8 cellular contexts compared by ENCODE assay signal in genomic region chr1:201309420-201309819, GRCh38. TPM values are rescaled to one million over a fixed set of nuclear protein-coding genes. Genes with fewer than 3 reads are reported as not detected.
DNase-seq lines count a peak whose midpoint lies in the region; ATAC-seq and TF ChIP-seq lines count a peak whose summit lies in the region.

No MANE protein-coding gene starts in this region.

- WGBS in neuronal stem cell (ENCODE audit: extremely low coverage in 2 of 2, insufficient read length in 2 of 2, insufficient replicate concordance in 1 of 2), 2 donors, result no CpG with 5 or more reads among the region's 9 CpGs

- no peaks in the 10 kb centered on the region for H3K36me3 ChIP-seq in OCI-LY1 (ENCODE audit: insufficient read depth, low read length)
- H3K36me3 ChIP-seq in neuronal stem cell (replicated peaks in 1 of 2; ENCODE audit: control insufficient read depth in 2 of 2, insufficient read depth in 2 of 2, low read length in 2 of 2), result no peaks in the 10 kb centered on the region

- no peaks in the 10 kb centered on the region for H4K20me1 ChIP-seq in OCI-LY1 (ENCODE audit: insufficient read depth, low read length)

- ATAC-seq in esophagus mucosa (peak; percentile 17), HG02885 (IDR thresholded peaks at IDR 0.05; ENCODE audit: poor library complexity, unreplicated experiment) (no peak), GM18858 (IDR thresholded peaks at IDR 0.05; ENCODE audit: unreplicated experiment) (no peak), HG02852 (IDR thresholded peaks at IDR 0.05; ENCODE audit: unreplicated experiment) (no peak)

- H3K9ac ChIP-seq in OCI-LY1 (ENCODE audit: low read length) (no peak overlapping the region), neuronal stem cell (ENCODE audit: low read depth, low read length, poor library complexity) (no peak overlapping the region)

- H3F3A ChIP-seq in OCI-LY1 (ENCODE audit: insufficient read depth, low read length), result no peaks in the 10 kb centered on the region

- H3K79me1 ChIP-seq in neuronal stem cell (ENCODE audit: low read depth, low read length), result no peaks in the 10 kb centered on the region

- H3K14ac ChIP-seq in neuronal stem cell (ENCODE audit: low read length), result no peak overlapping the region

- no peak overlapping the region for H4K8ac ChIP-seq in neuronal stem cell (ENCODE audit: low read depth, low read length)

- 0 out of 2 replicates have a peak, but pooled peaks cover 5% of the 10 kb centered on the region for H3K27me3 ChIP-seq in OCI-LY1 (ENCODE audit: insufficient read depth, low read length)
- H3K27me3 ChIP-seq in neuronal stem cell (ENCODE audit: control insufficient read depth in 3 of 3, insufficient read depth in 3 of 3, low read depth in 1 of 3, low read length in 3 of 3), result peaks cover 0 to 43% (median 0%) of the 10 kb centered on the region in 3 experiments

- no peak overlapping the region for H2BK120ac ChIP-seq in neuronal stem cell (ENCODE audit: low read depth, low read length)

- no peak overlapping the region for H2BK15ac ChIP-seq in neuronal stem cell (ENCODE audit: low read length)

- H2BK12ac ChIP-seq in neuronal stem cell (ENCODE audit: low read length), result no peak overlapping the region

- TF ChIP-seq CTCF in OCI-LY1 (IDR thresholded peaks at IDR 0.05; ENCODE audit: low read length), result peak; percentile 54

- H3K4me1 ChIP-seq in OCI-LY1 (ENCODE audit: insufficient read depth, low read length, severe bottlenecking) (no peaks in the 10 kb centered on the region), neuronal stem cell (ENCODE audit: control insufficient read depth in 2 of 2, insufficient read depth in 1 of 2, low read depth in 1 of 2, low read length in 2 of 2) (peaks cover 0 to 13% of the 10 kb centered on the region in 2 donors)

- H2BK5ac ChIP-seq in neuronal stem cell (ENCODE audit: low read length), result no peak overlapping the region

- no peak overlapping the region for H2AK5ac ChIP-seq in neuronal stem cell (ENCODE audit: low read depth, low read length)

- no peak overlapping the region for H4K91ac ChIP-seq in neuronal stem cell (ENCODE audit: low read depth, low read length, poor library complexity)

- H3K79me2 ChIP-seq in OCI-LY1 (ENCODE audit: insufficient read depth, low read length), result no peaks in the 10 kb centered on the region

- H3K27ac ChIP-seq in OCI-LY1 (ENCODE audit: low read depth, low read length, poor library complexity, severe bottlenecking) (no peak overlapping the region), neuronal stem cell (replicated peaks; ENCODE audit: low read length) (no peak overlapping the region)

- peak overlapping the region; percentile 20 for H3K18ac ChIP-seq in neuronal stem cell (ENCODE audit: low read length)

- no peak overlapping the region for H3K4me2 ChIP-seq in OCI-LY1 (ENCODE audit: low read length)
- H3K4me2 ChIP-seq in neuronal stem cell (ENCODE audit: insufficient read depth, low read length, poor library complexity, severe bottlenecking), result no peak overlapping the region

- H3K9me2 ChIP-seq in OCI-LY1 (ENCODE audit: low read depth, low read length), result no peaks in the 10 kb centered on the region

- peak; percentile 76 for DNase-seq in D341Med (ENCODE audit: low spot score)
- DNase-seq in HuH-7.5 (ENCODE audit: low spot score), result peak; percentile 77
- peak; percentile 57 for DNase-seq in neuronal stem cell (ENCODE audit: low spot score)

- no peaks in the 10 kb centered on the region for H3K9me3 ChIP-seq in OCI-LY1 (ENCODE audit: low read length)
- H3K9me3 ChIP-seq in neuronal stem cell (replicated peaks in 1 of 2; ENCODE audit: control insufficient read depth in 2 of 2, insufficient read depth in 1 of 2, low read depth in 1 of 2, low read length in 2 of 2), result no peaks in the 10 kb centered on the region

- H2AFZ ChIP-seq in OCI-LY1 (ENCODE audit: low read length), result no peak overlapping the region
- no peak overlapping the region for H2AFZ ChIP-seq in neuronal stem cell (ENCODE audit: low read length)

- no peak overlapping the region for H3K4ac ChIP-seq in neuronal stem cell (ENCODE audit: low read length)

- H3K23ac ChIP-seq in neuronal stem cell (ENCODE audit: low read depth, low read length, poor library complexity), result no peak overlapping the region

- H3K4me3 ChIP-seq in OCI-LY1 (ENCODE audit: low read depth, low read length, poor library complexity, severe bottlenecking), result no peak overlapping the region
- H3K4me3 ChIP-seq in neuronal stem cell (ENCODE audit: low read length in 2 of 2), result no peak overlapping the region

RNA-seq across cellular contexts. Expression of gene PKP1, which starts 26.1 kb away (rescaled TPM):
- 608 TPM for total RNA-seq in esophagus mucosa
- 0.04 TPM for polyA plus RNA-seq in neuronal stem cell (2013, experiment 1 of 2)
- polyA plus RNA-seq in neuronal stem cell (2013, experiment 2 of 2), result 0.03 TPM
